11 cellular contexts compared by ENCODE assay signal in the genomic region with DNA sequence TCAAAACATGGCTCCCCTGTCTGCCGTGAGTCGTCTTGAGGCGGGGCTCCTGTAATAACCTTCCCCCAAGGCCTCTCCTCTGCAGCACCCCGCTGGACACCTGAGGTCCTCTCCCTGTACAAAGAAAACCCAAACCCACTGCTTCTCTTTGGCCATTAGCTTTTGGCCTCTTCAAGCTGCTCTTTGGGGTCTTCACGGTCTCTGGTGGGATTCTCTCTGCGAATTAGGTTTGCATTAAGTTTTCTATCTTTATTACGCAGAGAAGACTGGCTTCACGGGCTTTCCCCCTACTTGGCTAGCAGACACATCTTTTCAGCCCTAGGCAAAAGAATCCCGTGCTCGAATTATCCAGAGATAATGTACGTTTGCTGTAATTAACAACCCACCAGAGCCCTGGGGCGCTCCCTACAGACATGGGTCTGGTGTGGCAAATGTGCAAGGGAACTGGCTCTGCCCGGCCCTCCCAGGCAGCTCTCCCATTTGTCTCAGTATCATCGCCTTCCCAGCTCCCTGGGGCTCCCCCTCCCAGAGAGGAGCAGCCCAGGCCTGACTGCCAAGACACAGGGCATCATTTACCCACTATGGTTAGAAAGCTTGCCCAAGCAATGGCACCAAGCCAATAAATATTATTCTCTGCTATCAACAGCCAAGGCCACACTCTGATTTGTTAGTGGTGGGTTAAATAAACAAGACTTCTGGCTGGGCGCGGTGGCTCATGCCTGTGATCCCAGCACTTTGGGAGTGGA. TPM values are rescaled to one million over a fixed set of nuclear protein-coding genes. Genes with fewer than 3 reads are reported as not detected.
DNase-seq lines count a peak whose midpoint lies in the region; ATAC-seq and TF ChIP-seq lines count a peak whose summit lies in the region.
"Had no signal": no experiment of that assay in that cellular context is flagged by ENCODE, and none has a peak within 500 bp of the region (broad histone marks: within the 10 kb centered on the region; RNA-seq: fewer than 3 reads in every experiment).

No MANE protein-coding gene starts in this region.

- ATAC-seq in sciatic nerve (peak; percentile 69), GM21723 (IDR thresholded peaks at IDR 0.05; ENCODE audit: unreplicated experiment) (no peak)
- no peak for ATAC-seq in activated CD8-positive, alpha-beta T cell treated with anti-CD3 and anti-CD28 coated beads for 36 hours

- no peaks in the 10 kb centered on the region for H3K36me3 ChIP-seq in esophagus squamous epithelium

- 36 to 46% methylated on average over 11 to 14 of the region's 16 CpGs for WGBS in esophagus squamous epithelium, 2 donors

- DNase-seq in EH (ENCODE audit: low read depth) (peak; percentile 36), NCI-H226 (peak; percentile 94), esophagus squamous epithelium (lab: John Stamatoyannopoulos, UW) (no peak), sciatic nerve (ENCODE audit: low spot score) (no peak), DMS53 (lab: John Stamatoyannopoulos, UW) (no peak), GDM1 (lab: John Stamatoyannopoulos, UW) (no peak)
- DNase-seq in activated CD8-positive, alpha-beta T cell treated with anti-CD3 and anti-CD28 coated beads for 36 hours, result no peak
- DNase-seq: effector memory CD4-positive, alpha-beta T cell; mesenchymal stem cell; SIG-M5 had no signal

- intact Hi-C loops in esophagus squamous epithelium (cut with DNase I), result no loop called here
- intact Hi-C loops in sciatic nerve (cut with DNase I), result no loop called here
- intact Hi-C loops in activated CD8-positive, alpha-beta T cell treated with anti-CD3 and anti-CD28 coated beads for 36 hours (cut with micrococcal nuclease), result no loop called here

- no peaks in the 10 kb centered on the region for H3K4me1 Mint-ChIP-seq in activated CD8-positive, alpha-beta T cell treated with anti-CD3 and anti-CD28 coated beads for 36 hours (ENCODE audit: low read depth)

- H3K36me3 Mint-ChIP-seq in activated CD8-positive, alpha-beta T cell treated with anti-CD3 and anti-CD28 coated beads for 36 hours (ENCODE audit: low read depth), result no peaks in the 10 kb centered on the region

- no peaks in the 10 kb centered on the region for H3K9me3 Mint-ChIP-seq in activated CD8-positive, alpha-beta T cell treated with anti-CD3 and anti-CD28 coated beads for 36 hours

- peaks cover 0 to 23% (median 0%) of the 10 kb centered on the region in 4 donors for H3K27me3 ChIP-seq in esophagus squamous epithelium

- peaks cover 13 to 50% (median 36%) of the 10 kb centered on the region in 3 donors for H3K4me1 ChIP-seq in esophagus squamous epithelium

- H3K4me3 Mint-ChIP-seq in activated CD8-positive, alpha-beta T cell treated with anti-CD3 and anti-CD28 coated beads for 36 hours, result no peak overlapping the region

- H3K27ac ChIP-seq in esophagus squamous epithelium, result peak overlapping the region; percentile 79 to 88 (median 82)

- no peak overlapping the region for H3K4me3 ChIP-seq in esophagus squamous epithelium

- TF ChIP-seq POLR2A in esophagus squamous epithelium (IDR thresholded peaks at IDR 0.05), result no peak

- H3K9me3 ChIP-seq in esophagus squamous epithelium, result no peaks in the 10 kb centered on the region

- TF ChIP-seq CTCF in esophagus squamous epithelium (IDR thresholded peaks at IDR 0.05), result no peak
- no peak for TF ChIP-seq CTCF in activated CD8-positive, alpha-beta T cell treated with anti-CD3 and anti-CD28 coated beads for 36 hours (IDR thresholded peaks at IDR 0.05)

- no peak overlapping the region for H3K27ac Mint-ChIP-seq in activated CD8-positive, alpha-beta T cell treated with anti-CD3 and anti-CD28 coated beads for 36 hours

- no peaks in the 10 kb centered on the region for H3K27me3 Mint-ChIP-seq in activated CD8-positive, alpha-beta T cell treated with anti-CD3 and anti-CD28 coated beads for 36 hours

- POLR2A ChIA-PET in activated CD8-positive, alpha-beta T cell treated with anti-CD3 and anti-CD28 coated beads for 36 hours (lab: Charles Lee), result interaction anchor here (1.1 to 1.8 kb wide), 3 partner anchors 10 to 16 kb away, joined by 3 to 9 read pairs (median 4); no protein-coding TSS in a partner anchor

- CTCF ChIA-PET in activated CD8-positive, alpha-beta T cell treated with anti-CD3 and anti-CD28 coated beads for 36 hours (lab: Charles Lee), result interaction anchor here (1.3 to 6.5 kb wide), 3 partner anchors 10 to 81 kb away, joined by 3 to 45 read pairs (median 4); no protein-coding TSS in a partner anchor

RNA-seq across cellular contexts. Expression of a gene that starts 24.7 kb away (rescaled TPM):
- total RNA-seq in esophagus squamous epithelium, result 10 to 100 TPM; 16.2 to 29.4 (median 21.5) TPM
- 41.5 TPM for total RNA-seq in sciatic nerve
- 10 to 100 TPM; 80.8 to 81.7 TPM for total RNA-seq in activated CD8-positive, alpha-beta T cell treated with anti-CD3 and anti-CD28 coated beads for 36 hours

Comparison
In these comparisons a context has a peak if more than half of its experiments do, and no peak if none do; other contexts are left out.
1. DNase-seq: peak in EH (single experiment) and NCI-H226 (single experiment); none in esophagus squamous epithelium (single experiment), sciatic nerve (single experiment), DMS53 (single experiment), GDM1 (single experiment) and activated CD8-positive, alpha-beta T cell treated with anti-CD3 and anti-CD28 coated beads for 36 hours (single experiment).